9 cellular contexts compared by ENCODE assay signal in genomic region chr2:15940661-15941482, GRCh38. TPM values are rescaled to one million over a fixed set of nuclear protein-coding genes. Genes with fewer than 3 reads are reported as not detected.
DNase-seq lines count a peak whose midpoint lies in the region; ATAC-seq and TF ChIP-seq lines count a peak whose summit lies in the region.
"Had no signal": no experiment of that assay in that cellular context is flagged by ENCODE, and none has a peak within 500 bp of the region (broad histone marks: within the 10 kb centered on the region; RNA-seq: fewer than 3 reads in every experiment).

No MANE protein-coding gene starts in this region.

- CTCF ChIA-PET in CD8-positive, alpha-beta memory T cell (lab: Charles Lee), result no interaction called here

- peaks cover 17% of the 10 kb centered on the region for H3K27me3 ChIP-seq in CD8-positive, alpha-beta memory T cell (ENCODE audit: insufficient read depth, low read length, poor library complexity, severe bottlenecking)

- H3K4me1 ChIP-seq in CD8-positive, alpha-beta memory T cell (ENCODE audit: insufficient read depth, low read length), result peaks cover 18% of the 10 kb centered on the region

- H3K9me3 Mint-ChIP-seq in CD8-positive, alpha-beta memory T cell, result peaks cover 0 to 6% (median 1%) of the 10 kb centered on the region in 5 donors
- peaks cover 5% of the 10 kb centered on the region for H3K9me3 Mint-ChIP-seq in nephron progenitor cell

- peak overlapping the region in 6 of 7 donors; percentile 17 to 55 (median 51) for H3K4me3 Mint-ChIP-seq in CD8-positive, alpha-beta memory T cell
- peak overlapping the region; percentile 98 for H3K4me3 Mint-ChIP-seq in nephron progenitor cell

- no peak overlapping the region for H3K27ac ChIP-seq in CD8-positive, alpha-beta memory T cell (ENCODE audit: low read depth, low read length)

- H3K36me3 ChIP-seq in CD8-positive, alpha-beta memory T cell (ENCODE audit: insufficient read depth, low read length), result no peaks in the 10 kb centered on the region

- no peak for TF ChIP-seq CTCF in epithelial cell of esophagus (IDR thresholded peaks at IDR 0.05; ENCODE audit: insufficient read depth, low read depth, low read length, missing control alignments)
- no peak for TF ChIP-seq CTCF in nephron progenitor cell (IDR thresholded peaks at IDR 0.05)

- no peak for DNase-seq in CD8-positive, alpha-beta memory T cell
- peak; percentile 57 for DNase-seq in NCI-H1694 (lab: John Stamatoyannopoulos, UW)
- DNase-seq in epithelial cell of esophagus (ENCODE audit: low read depth), result peak; percentile 11
- peak; percentile 43 for DNase-seq in nephron progenitor cell
- no peak for DNase-seq in H4 (ENCODE audit: low spot score)
- no peak for DNase-seq in HCEC 1CT
- no peak for DNase-seq in COR-L47 (lab: John Stamatoyannopoulos, UW)

- peaks cover 40 to 51% of the 10 kb centered on the region in 2 donors for H3K27me3 Mint-ChIP-seq in CD8-positive, alpha-beta memory T cell
- peaks cover 3% of the 10 kb centered on the region for H3K27me3 Mint-ChIP-seq in nephron progenitor cell (ENCODE audit: low read depth, poor library complexity)

- no peak for ATAC-seq in GM21360 (IDR thresholded peaks at IDR 0.05; ENCODE audit: unreplicated experiment)

- H3K36me3 Mint-ChIP-seq in CD8-positive, alpha-beta memory T cell, result no peaks in the 10 kb centered on the region
- H3K36me3 Mint-ChIP-seq in nephron progenitor cell (ENCODE audit: low read depth), result peaks cover 31% of the 10 kb centered on the region

- H3K4me1 Mint-ChIP-seq in CD8-positive, alpha-beta memory T cell, result peaks cover 4 to 24% (median 8%) of the 10 kb centered on the region in 3 donors
- H3K4me1 Mint-ChIP-seq in nephron progenitor cell, result peaks cover 58% of the 10 kb centered on the region

- H3K9me3 ChIP-seq in CD8-positive, alpha-beta memory T cell (ENCODE audit: low read length), result no peaks in the 10 kb centered on the region

- H3K4me3 ChIP-seq in CD8-positive, alpha-beta memory T cell (ENCODE audit: low read length), result no peak overlapping the region
- H3K4me3 ChIP-seq in epithelial cell of esophagus (ENCODE audit: low read length), result no peak overlapping the region

- H3K27ac Mint-ChIP-seq in CD8-positive, alpha-beta memory T cell, result peak overlapping the region in 1 of 8 donors; percentile 34
- peak overlapping the region; percentile 91 for H3K27ac Mint-ChIP-seq in nephron progenitor cell

- POLR2A ChIA-PET in CD8-positive, alpha-beta memory T cell (lab: Charles Lee), result no interaction called here

RNA-seq across cellular contexts. Expression of gene MYCN, which starts 0.5 kb away (rescaled TPM):
- not detected for total RNA-seq in CD8-positive, alpha-beta memory T cell
- polyA plus RNA-seq in CD8-positive, alpha-beta memory T cell, result not detected
- 0.66 TPM in 1 of 2 replicates, not detected in the other for total RNA-seq in H4 (2014; rRNA removed; shearing (Covaris generic))
- total RNA-seq: bronchial epithelial cell had no signal

Comparison
In these comparisons a context has a peak if more than half of its experiments do, and no peak if none do; other contexts are left out.
1. DNase-seq: peak in NCI-H1694 (single experiment), epithelial cell of esophagus (single experiment) and nephron progenitor cell (single experiment); none in CD8-positive, alpha-beta memory T cell (0 of 5), H4 (single experiment), HCEC 1CT (single experiment) and COR-L47 (single experiment).